8 cellular contexts compared by ENCODE assay signal in genomic region chr2:229921892-229922448, GRCh38. TPM values are rescaled to one million over a fixed set of nuclear protein-coding genes. Genes with fewer than 3 reads are reported as not detected.
DNase-seq lines count a peak whose midpoint lies in the region; TF ChIP-seq lines count a peak whose summit lies in the region.

TSS of gene TRIP12 (minus strand) at chr2:229922009. CDS start at chr2:229880079, 41,930 bp downstream.

- H3K27ac ChIP-seq in neural progenitor cell, result peak within 1 kb of the TSS; percentile 96

- H3K9ac ChIP-seq in neural progenitor cell, result peak within 1 kb of the TSS; percentile 72

- peaks cover 82% of the 10 kb centered on the region for H3K79me2 ChIP-seq in neural progenitor cell (ENCODE audit: low read depth)

- H3K27me3 ChIP-seq in H7 (ENCODE audit: control insufficient read depth, insufficient read depth, low read length) (no peaks in the 10 kb centered on the region), neural progenitor cell (no peaks in the 10 kb centered on the region)

- peak within 1 kb of the TSS; percentile 99 for H2AFZ ChIP-seq in neural progenitor cell (replicated peaks)

- H3K9me3 Mint-ChIP-seq in neural progenitor cell, result no peaks in the 10 kb centered on the region

- peaks cover 15% of the 10 kb centered on the region for H3K4me1 Mint-ChIP-seq in neural progenitor cell

- H3K4me3 Mint-ChIP-seq in neural progenitor cell, result peak within 1 kb of the TSS; percentile 100

- peaks cover 11% of the 10 kb centered on the region for H3K4me1 ChIP-seq in neural progenitor cell

- peaks cover 7% of the 10 kb centered on the region for H3K27me3 Mint-ChIP-seq in neural progenitor cell (ENCODE audit: insufficient read depth, low read depth)

- peak within 1 kb of the TSS; percentile 99 for H3K27ac Mint-ChIP-seq in neural progenitor cell

- peaks cover 10% of the 10 kb centered on the region for H3K36me3 Mint-ChIP-seq in neural progenitor cell

- H3F3A ChIP-seq in neural progenitor cell (ENCODE audit: low read depth), result peaks cover 38% of the 10 kb centered on the region

- H3K9me3 ChIP-seq in neural progenitor cell (ENCODE audit: low read depth), result no peaks in the 10 kb centered on the region

- peak; percentile 98 for DNase-seq in ELR (ENCODE audit: low read depth)
- peak; percentile 94 for DNase-seq in H7
- DNase-seq in M059J (ENCODE audit: low read depth), result peak; percentile 93
- DNase-seq in SIG-M5 (lab: John Stamatoyannopoulos, UW), result peak; percentile 76
- peak; percentile 84 for DNase-seq in activated gamma-delta T cell treated with Interleukin-2 at 50 U/mL for 16 hours
- DNase-seq in foreskin fibroblast, result peak; percentile 97
- peak; percentile 96 for DNase-seq in neural progenitor cell (ENCODE audit: low spot score)
- peak; percentile 90 for DNase-seq in stromal cell of bone marrow (ENCODE audit: low read depth)

- H3K36me3 ChIP-seq in H7 (replicated peaks; ENCODE audit: control insufficient read depth, insufficient read depth, low read length) (no peaks in the 10 kb centered on the region), neural progenitor cell (no peaks in the 10 kb centered on the region)

- H3K4me2 ChIP-seq in neural progenitor cell, result peak within 1 kb of the TSS; percentile 81

- H4K20me1 ChIP-seq in neural progenitor cell (ENCODE audit: low read depth), result peaks cover 21% of the 10 kb centered on the region

- TF ChIP-seq CTCF in foreskin fibroblast (IDR thresholded peaks at IDR 0.05; ENCODE audit: low read depth, low read length), result no peak
- no peak for TF ChIP-seq CTCF in neural progenitor cell (IDR thresholded peaks at IDR 0.05)

- peak within 1 kb of the TSS; percentile 82 for H3K4me3 ChIP-seq in H7 (ENCODE audit: insufficient read depth, low read depth, low read length)
- H3K4me3 ChIP-seq in foreskin fibroblast (ENCODE audit: low read depth in 1 of 2, low read length in 2 of 2), result peak within 1 kb of the TSS; percentile 87 to 88
- peak within 1 kb of the TSS; percentile 77 for H3K4me3 ChIP-seq in neural progenitor cell

RNA-seq across cellular contexts. Expression of gene TRIP12, which starts in this region (rescaled TPM):
- total RNA-seq in H7 (2014; rRNA removed; shearing (Covaris generic)), result 74.9 and 89.8 TPM in 2 replicates
- 75.3 and 130 TPM in 2 replicates for total RNA-seq in M059J (2014; rRNA removed; shearing (Covaris generic))
- total RNA-seq in neural progenitor cell (ENCODE audit: low replicate concordance), result 107 and 157 TPM in 2 replicates

Comparison
In these comparisons a context has a peak if more than half of its experiments do, and no peak if none do; other contexts are left out.
1. Peak in every context shown above with its lines: DNase-seq, H3K4me3 ChIP-seq and H3K27ac ChIP-seq.